Comparison of ENCODE assay signal across 12 cellular contexts in the genomic region with DNA sequence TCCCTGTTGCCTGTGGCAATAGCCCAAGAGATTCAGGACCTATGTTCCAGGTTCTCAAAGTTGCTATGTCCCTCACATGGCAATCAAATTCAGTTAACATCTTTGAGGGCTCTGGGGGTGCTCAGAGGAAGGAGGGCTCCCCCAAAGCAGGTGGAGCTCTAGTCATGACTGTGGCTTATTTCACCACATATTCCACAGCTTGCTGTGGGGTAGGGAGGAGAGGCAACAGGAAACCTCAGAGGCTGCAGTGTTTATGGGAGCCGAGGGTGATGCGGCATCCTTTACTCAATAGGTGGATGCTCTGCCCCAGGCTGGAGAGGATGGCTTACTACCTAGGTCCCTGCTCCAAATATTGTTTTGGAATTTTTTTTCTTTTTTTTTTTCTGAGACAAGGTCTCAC. TPM values are rescaled to one million over a fixed set of nuclear protein-coding genes. Genes with fewer than 3 reads are reported as not detected.
A peak's percentile ranks its signal among the peaks of the same experiment; 100 is the strongest.
DNase-seq lines count a peak whose midpoint lies in the region; ATAC-seq, FAIRE-seq and TF ChIP-seq lines count a peak whose summit lies in the region.
"Had no signal": no experiment of that assay in that cellular context is flagged by ENCODE, and none has a peak within 500 bp of the region (broad histone marks: within the 10 kb centered on the region; RNA-seq: fewer than 3 reads in every experiment).

No MANE protein-coding gene starts in this region.

- DNase-seq in A549 (ENCODE audit: low read depth in 1 of 2, low spot score in 1 of 2) (no peak), H9 (no peak), epithelial cell of prostate (ENCODE audit: low read depth, low spot score) (no peak), NCI-H526 treated with DMSO at 0.1 percent for 48 hours (lab: John Stamatoyannopoulos, UW) (no peak), foreskin melanocyte (no peak), HPDE6-E6E7 (ENCODE audit: extremely low spot score) (no peak), HEK293T (ENCODE audit: extremely low spot score) (no peak)
- peak; percentile 59 for DNase-seq in activated CD4-positive, alpha-beta memory T cell treated with anti-CD3 and anti-CD28 coated beads, Interleukin-2, amount 10 ng/mL, durations not matched to agents 7 days and 5 days
- DNase-seq: NCI-H1048; NCI-H774; stimulated activated CD4-positive, alpha-beta T cell treated with anti-CD3 and anti-CD28 coated beads, Interleukin-12 subunit alpha, Interleukin-12 subunit beta, amount 100 ng/mL, for 4 hours had no signal

- peak overlapping the region; percentile 83 to 89; a peak in 4 of 5 replicates for H3K4me3 Mint-ChIP-seq in H9
- peak overlapping the region; percentile 86 for H3K4me3 Mint-ChIP-seq in activated CD4-positive, alpha-beta memory T cell treated with anti-CD3 and anti-CD28 coated beads, Interleukin-2, amount 10 ng/mL, durations not matched to agents 7 days and 5 days

- H2AK5ac ChIP-seq in H9 (ENCODE audit: insufficient read length, low read length), result no peak overlapping the region

- H4K20me1 ChIP-seq in H9 (ENCODE audit: control insufficient read depth, insufficient read depth, insufficient read length), result no peaks in the 10 kb centered on the region

- no peak overlapping the region; a peak in 1 of 7 replicates for H3K27ac Mint-ChIP-seq in H9
- peak overlapping the region; percentile 81 for H3K27ac Mint-ChIP-seq in activated CD4-positive, alpha-beta memory T cell treated with anti-CD3 and anti-CD28 coated beads, Interleukin-2, amount 10 ng/mL, durations not matched to agents 7 days and 5 days

- no peak overlapping the region for H2BK15ac ChIP-seq in H9 (ENCODE audit: low read depth, low read length)

- CTCF ChIA-PET in A549 (lab: Yijun Ruan, JAX) (interaction anchor here (0.7 to 1.5 kb wide), 5 partner anchors 12 to 120 kb away, joined by 3 to 4 read pairs (median 3); partner anchors contain the start of gene ATPAF1), HEK293T (lab: Yijun Ruan, JAX) (interaction anchor here (0.8 to 1.4 kb wide), 2 partner anchors 9 to 47 kb away, joined by 3 read pairs; no protein-coding TSS in a partner anchor)
- CTCF ChIA-PET in activated CD4-positive, alpha-beta memory T cell treated with anti-CD3 and anti-CD28 coated beads, Interleukin-2, amount 10 ng/mL, durations not matched to agents 7 days and 5 days (lab: Charles Lee), result interaction anchor here (0.7 to 7.2 kb wide), 8 partner anchors 11 to 120 kb away, joined by 3 to 54 read pairs (median 8); partner anchors contain the start of gene MOB3C

- TF ChIP-seq CTCF in A549 (IDR thresholded peaks at IDR 0.05), result no peak
- TF ChIP-seq CTCF in H9 (conservative IDR thresholded peaks at IDR 0.05), result no peak

- no peak for TF ChIP-seq POLR2A in A549 (IDR thresholded peaks at IDR 0.05; ENCODE audit: low read length)

- no peak overlapping the region for H4K5ac ChIP-seq in H9 (ENCODE audit: insufficient read length, low read depth, low read length)

- TF ChIP-seq EP300 in A549 (IDR thresholded peaks at IDR 0.05), result no peak

- ATAC-seq in A549, result no peak

- H3K18ac ChIP-seq in H9 (ENCODE audit: insufficient read length, low read depth, low read length), result no peak overlapping the region

- H3K4me3 ChIP-seq in A549, result no peak overlapping the region

- H3K9ac ChIP-seq in H9 (ENCODE audit: extremely low read depth, insufficient read length, low read length), result no peak overlapping the region

- H2BK12ac ChIP-seq in H9 (ENCODE audit: insufficient read length, low read depth, low read length), result no peak overlapping the region

- H4K8ac ChIP-seq in H9 (replicated peaks; ENCODE audit: insufficient read length, low read depth, low read length), result no peak overlapping the region

- no peaks in the 10 kb centered on the region for H3K9me3 ChIP-seq in A549
- no peaks in the 10 kb centered on the region for H3K9me3 ChIP-seq in H9 (ENCODE audit: control insufficient read depth, low read depth, low read length)

- no peak overlapping the region for H3K4ac ChIP-seq in H9 (ENCODE audit: low read depth, low read length)

- H3K4me2 ChIP-seq in A549 (peak overlapping the region; percentile 86), H9 (ENCODE audit: insufficient read depth, insufficient read length, low read length) (peak overlapping the region; percentile 63)

- no peak overlapping the region for H2BK120ac ChIP-seq in H9 (ENCODE audit: low read depth, low read length, poor library complexity, severe bottlenecking)

- no peak for FAIRE-seq in A549 (lab: Jason Lieb, UNC)
- FAIRE-seq: endometrium had no signal

- H3K27me3 ChIP-seq in H9 (ENCODE audit: insufficient read depth, low read length), result no peaks in the 10 kb centered on the region

- no peak overlapping the region for H4K91ac ChIP-seq in H9 (ENCODE audit: insufficient read length, low read depth, low read length)

- no peak overlapping the region for H2AFZ ChIP-seq in H9 (ENCODE audit: low read length)

- no peak overlapping the region for H3T11ph ChIP-seq in H9 (ENCODE audit: low read length)

- H3K79me1 ChIP-seq in H9 (ENCODE audit: insufficient read depth, low read depth, low read length, poor library complexity, severe bottlenecking), result peaks cover 2% of the 10 kb centered on the region

- peaks cover 0 to 10% (median 2%) of the 10 kb centered on the region in 3 experiments; a peak in 3 of 7 replicates for H3K36me3 Mint-ChIP-seq in H9 (ENCODE audit: insufficient read depth in 1 of 3, low read depth in 3 of 3)
- peaks cover 59% of the 10 kb centered on the region for H3K36me3 Mint-ChIP-seq in activated CD4-positive, alpha-beta memory T cell treated with anti-CD3 and anti-CD28 coated beads, Interleukin-2, amount 10 ng/mL, durations not matched to agents 7 days and 5 days (ENCODE audit: low read depth)

- POLR2A ChIA-PET in A549 (lab: Yijun Ruan, JAX) (interaction anchor here (1.4 to 2.2 kb wide), 2 partner anchors 7 to 11 kb away, joined by 6 to 12 read pairs; partner anchors contain the start of gene MOB3C), HEK293T (lab: Yijun Ruan, JAX) (interaction anchor here (1.1 to 6.9 kb wide), 6 partner anchors 11 to 24 kb away, joined by 3 to 101 read pairs (median 12); partner anchors contain the start of gene MOB3C)
- POLR2A ChIA-PET in activated CD4-positive, alpha-beta memory T cell treated with anti-CD3 and anti-CD28 coated beads, Interleukin-2, amount 10 ng/mL, durations not matched to agents 7 days and 5 days (lab: Charles Lee), result interaction anchor here (0.8 to 14.0 kb wide), 11 partner anchors 9 to 180 kb away, joined by 3 to 202 read pairs (median 12); partner anchors contain the start of genes EFCAB14 and MOB3C

- no peaks in the 10 kb centered on the region for H3K9me3 Mint-ChIP-seq in H9
- H3K9me3 Mint-ChIP-seq in activated CD4-positive, alpha-beta memory T cell treated with anti-CD3 and anti-CD28 coated beads, Interleukin-2, amount 10 ng/mL, durations not matched to agents 7 days and 5 days, result no peaks in the 10 kb centered on the region

- TF ChIP-seq RAD21 in A549 (conservative IDR thresholded peaks at IDR 0.05 in 1 of 2, IDR thresholded peaks at IDR 0.05 in 1 of 2), result no peak

- no peaks in the 10 kb centered on the region for H3K23me2 ChIP-seq in H9 (ENCODE audit: insufficient read length, low read depth, low read length, poor library complexity, severe bottlenecking)

- H3K27ac ChIP-seq in A549 (no peak overlapping the region; a peak in 2 of 6 replicates), H9 (ENCODE audit: insufficient read length, low read depth, low read length) (no peak overlapping the region), epithelial cell of prostate (peak overlapping the region; percentile 65)

- 85% methylated on average over 2 of the region's 2 CpGs for WGBS in A549 (ENCODE audit: missing lambda C conversion rate)
- WGBS in H9 (ENCODE audit: extremely low coverage, insufficient read length, low lambda C conversion rate), result no CpG with 5 or more reads among the region's 2 CpGs

- no peaks in the 10 kb centered on the region for H3K79me2 ChIP-seq in H9 (ENCODE audit: insufficient read depth, low read length)

- no peak overlapping the region for H3K56ac ChIP-seq in H9 (ENCODE audit: insufficient read length, low read depth, low read length)

- no peaks in the 10 kb centered on the region; the same call in 1 of the 2 replicates for H3K27me3 Mint-ChIP-seq in H9 (ENCODE audit: low read depth)
- no peaks in the 10 kb centered on the region for H3K27me3 Mint-ChIP-seq in activated CD4-positive, alpha-beta memory T cell treated with anti-CD3 and anti-CD28 coated beads, Interleukin-2, amount 10 ng/mL, durations not matched to agents 7 days and 5 days

- peaks cover 13% of the 10 kb centered on the region; the same call in 2 of the 3 replicates for H3K4me1 ChIP-seq in A549
- H3K4me1 ChIP-seq in H9 (ENCODE audit: insufficient read depth, low read length), result peaks cover 3% of the 10 kb centered on the region; the same call in 1 of the 2 replicates

- no peak overlapping the region for H2BK20ac ChIP-seq in H9 (ENCODE audit: low read depth, low read length, poor library complexity, severe bottlenecking)

- H3K4me1 Mint-ChIP-seq in H9, result peaks cover 18 to 23% of the 10 kb centered on the region in 2 experiments
- H3K4me1 Mint-ChIP-seq in activated CD4-positive, alpha-beta memory T cell treated with anti-CD3 and anti-CD28 coated beads, Interleukin-2, amount 10 ng/mL, durations not matched to agents 7 days and 5 days, result peaks cover 62% of the 10 kb centered on the region

- no peak overlapping the region for H2BK5ac ChIP-seq in H9 (ENCODE audit: insufficient read length, low read length)

- no peak overlapping the region for H3K23ac ChIP-seq in H9 (ENCODE audit: insufficient read length, low read depth, low read length)

- no peak overlapping the region for H3K14ac ChIP-seq in H9 (ENCODE audit: insufficient read depth, low read length)

RNA-seq across cellular contexts. Expression of gene MKNK1, which starts 1.2 kb away (rescaled TPM):
- 24.2 and 28.4 TPM in 2 replicates for polyA plus RNA-seq in A549 (2011; rRNA removed)
- polyA plus RNA-seq in A549 (2012; cell fraction: cytosol; rRNA removed), result 18.3 and 19.1 TPM in 2 replicates
- polyA plus RNA-seq in A549 (2012; cell fraction: nucleus; rRNA removed), result 47.8 and 49.6 TPM in 2 replicates
- 19.6 to 21.4 TPM (median 20.8 TPM) in 3 replicates for polyA plus RNA-seq in A549 (2017; fragmentation: RNase III; extraction: RNeasy Plus Mini Kit Qiagen cat#74134 plus additional on column Dnase treatment)
- 17.3 and 18.3 TPM in 2 replicates for polyA minus RNA-seq in A549 (2011; rRNA and poly(A)+ RNA removed)
- 12.9 and 13.4 TPM in 2 replicates for total RNA-seq in H9 (2021)
- total RNA-seq in activated CD4-positive, alpha-beta memory T cell treated with anti-CD3 and anti-CD28 coated beads, Interleukin-2, amount 10 ng/mL, durations not matched to agents 7 days and 5 days, result 10 to 100 TPM; 81.5 to 83.7 TPM

RNA-seq across cellular contexts. Expression of gene MOB3C, which starts 11.4 kb away (rescaled TPM):
- 2.6 and 3.8 TPM in 2 replicates for polyA plus RNA-seq in A549 (2011; rRNA removed)
- 2.2 and 3.6 TPM in 2 replicates for polyA plus RNA-seq in A549 (2012; cell fraction: cytosol; rRNA removed)
- 5.1 and 6.5 TPM in 2 replicates for polyA plus RNA-seq in A549 (2012; cell fraction: nucleus; rRNA removed)
- polyA plus RNA-seq in A549 (2017; fragmentation: RNase III; extraction: RNeasy Plus Mini Kit Qiagen cat#74134 plus additional on column Dnase treatment), result 2.4 to 2.9 TPM (median 2.7 TPM) in 3 replicates
- polyA minus RNA-seq in A549 (2011; rRNA and poly(A)+ RNA removed), result 3.4 and 3.6 TPM in 2 replicates
- 3.2 and 4.1 TPM in 2 replicates for total RNA-seq in H9 (2021)
- total RNA-seq in activated CD4-positive, alpha-beta memory T cell treated with anti-CD3 and anti-CD28 coated beads, Interleukin-2, amount 10 ng/mL, durations not matched to agents 7 days and 5 days, result 10 to 100 TPM; 23.2 to 23.8 TPM

RNA-seq across cellular contexts. Expression of gene KNCN, which starts 53.8 kb away (rescaled TPM):
- polyA plus RNA-seq in A549 (2011; rRNA removed), result not detected in 2 replicates
- polyA plus RNA-seq in A549 (2012; cell fraction: cytosol; rRNA removed), result not detected in 2 replicates
- not detected in 2 replicates for polyA plus RNA-seq in A549 (2012; cell fraction: nucleus; rRNA removed)
- polyA plus RNA-seq in A549 (2017; fragmentation: RNase III; extraction: RNeasy Plus Mini Kit Qiagen cat#74134 plus additional on column Dnase treatment), result not detected in 3 replicates
- polyA minus RNA-seq in A549 (2011; rRNA and poly(A)+ RNA removed), result not detected in 2 replicates
- not detected in 2 replicates for total RNA-seq in H9 (2021)
- total RNA-seq in activated CD4-positive, alpha-beta memory T cell treated with anti-CD3 and anti-CD28 coated beads, Interleukin-2, amount 10 ng/mL, durations not matched to agents 7 days and 5 days, result not detected
